18 cellular contexts compared by ENCODE assay signal in the genomic region with DNA sequence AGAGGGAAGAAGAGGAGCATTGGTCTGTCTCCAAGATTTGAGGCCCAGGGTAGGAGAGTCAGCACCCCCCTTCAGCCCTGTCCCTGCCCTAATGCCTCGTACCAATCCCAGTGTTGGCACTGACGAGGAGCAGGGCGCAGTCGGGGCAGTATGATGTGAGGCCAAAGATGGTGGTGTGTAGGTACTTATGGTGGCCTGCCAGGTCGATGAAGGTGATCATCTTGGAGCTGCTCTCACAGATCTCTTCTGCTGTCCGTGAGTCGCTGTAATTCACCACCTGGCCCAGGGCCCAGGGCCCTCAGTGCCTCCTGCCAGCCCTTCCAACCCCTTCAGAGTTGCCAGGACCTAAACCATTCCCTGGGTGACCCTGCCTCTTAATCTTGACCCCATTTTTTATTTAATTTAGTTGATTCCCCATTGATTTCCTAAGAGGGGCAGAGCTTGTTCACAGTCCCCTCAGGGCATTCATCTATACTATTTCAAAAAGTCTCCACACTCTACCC. TPM values are rescaled to one million over a fixed set of nuclear protein-coding genes. Genes with fewer than 3 reads are reported as not detected.
DNase-seq lines count a peak whose midpoint lies in the region; ATAC-seq and TF ChIP-seq lines count a peak whose summit lies in the region.
"Had no signal": no experiment of that assay in that cellular context is flagged by ENCODE, and none has a peak within 500 bp of the region (broad histone marks: within the 10 kb centered on the region; RNA-seq: fewer than 3 reads in every experiment).

No MANE protein-coding gene starts in this region.

- no peak for TF ChIP-seq POLR2A in testis (IDR thresholded peaks at IDR 0.05)

- H3K4me1 ChIP-seq in testis, result peaks cover 14% of the 10 kb centered on the region

- no peak for DNase-seq in natural killer cell
- DNase-seq in natural killer cell treated with Interleukin-12 subunit alpha and Interleukin-12 subunit beta and Interleukin-15 and Interleukin-18, amount 100 ng/mL, for 72 hours (ENCODE audit: low spot score), result no peak
- no peak for DNase-seq in RWPE1 (ENCODE audit: low spot score)
- no peak for DNase-seq in epithelial cell of prostate (ENCODE audit: low read depth, low spot score)
- DNase-seq in testis, result peak; percentile 10
- no peak for DNase-seq in Kasumi-1 (lab: John Stamatoyannopoulos, UW)
- no peak for DNase-seq in NCI-H1694 treated with DMSO at 0.1 percent for 48 hours (lab: John Stamatoyannopoulos, UW)
- DNase-seq: ACHN, C1 segment of cervical spinal cord, DMS79 treated with DMSO at 0.1 percent for 48 hours, HCEC 1CT, MV-4-11, NCI-H1930, NCI-H345, NCI-H524 treated with DMSO at 0.1 percent for 48 hours, PC-9, SJCRH30 had no signal

- intact Hi-C loops in natural killer cell (cut with micrococcal nuclease), result loop anchor here (5.0 kb wide), 1 partner anchor 258 kb away; a partner anchor contains a TSS
- intact Hi-C loops in testis (cut with DNase I; ENCODE audit: low total_unique reads), result no loop called here

- H3K36me3 ChIP-seq in testis (ENCODE audit: low read depth, missing control alignments), result no peaks in the 10 kb centered on the region

- POLR2A ChIA-PET in RWPE1 (lab: Yijun Ruan, JAX; ENCODE audit: low non-redundant PET), result no interaction called here

- no peaks in the 10 kb centered on the region for H3K27me3 ChIP-seq in testis
- H3K27me3 ChIP-seq: SJCRH30 had no signal

- WGBS in testis, 2 donors, result 90 to 93% methylated on average over 7 of the region's 7 CpGs

- H3K4me3 ChIP-seq in testis, result no peak overlapping the region
- H3K4me3 ChIP-seq: PC-9, SJCRH30 had no signal

- H3K27me3 Mint-ChIP-seq in natural killer cell (ENCODE audit: low read depth in 2 of 2), result no peaks in the 10 kb centered on the region
- H3K27me3 Mint-ChIP-seq in natural killer cell treated with Interleukin-12 subunit alpha and Interleukin-12 subunit beta and Interleukin-15 and Interleukin-18, amount 100 ng/mL, for 72 hours, result no peaks in the 10 kb centered on the region

- peak overlapping the region; percentile 6 for H3K27ac ChIP-seq in RWPE1
- peak overlapping the region; percentile 99 for H3K27ac ChIP-seq in epithelial cell of prostate
- no peak overlapping the region for H3K27ac ChIP-seq in testis
- H3K27ac ChIP-seq: PC-9, SJCRH30 had no signal

- no peak for ATAC-seq in natural killer cell
- no peak for ATAC-seq in natural killer cell treated with Interleukin-12 subunit alpha and Interleukin-12 subunit beta and Interleukin-15 and Interleukin-18, amount 100 ng/mL, for 72 hours
- no peak for ATAC-seq in GM18909 (IDR thresholded peaks at IDR 0.05; ENCODE audit: poor library complexity, unreplicated experiment)

- H3K4me1 Mint-ChIP-seq in natural killer cell, result peaks cover 18 to 37% of the 10 kb centered on the region in 2 donors
- peaks cover 29 to 39% of the 10 kb centered on the region in 2 donors for H3K4me1 Mint-ChIP-seq in natural killer cell treated with Interleukin-12 subunit alpha and Interleukin-12 subunit beta and Interleukin-15 and Interleukin-18, amount 100 ng/mL, for 72 hours (ENCODE audit: low read depth in 2 of 2)

- no peaks in the 10 kb centered on the region for H3K9me3 ChIP-seq in testis
- H3K9me3 ChIP-seq: SJCRH30 had no signal

- TF ChIP-seq CTCF in natural killer cell (IDR thresholded peaks at IDR 0.05), result no peak
- no peak for TF ChIP-seq CTCF in RWPE1 (conservative IDR thresholded peaks at IDR 0.05; ENCODE audit: low read depth)
- no peak for TF ChIP-seq CTCF in testis (IDR thresholded peaks at IDR 0.05)

- H3K27ac Mint-ChIP-seq in natural killer cell, result peak overlapping the region; percentile 23 to 47
- H3K27ac Mint-ChIP-seq in natural killer cell treated with Interleukin-12 subunit alpha and Interleukin-12 subunit beta and Interleukin-15 and Interleukin-18, amount 100 ng/mL, for 72 hours, result peak overlapping the region in 1 of 2 donors; percentile 79

- H3K36me3 Mint-ChIP-seq in natural killer cell, result peaks cover 7% of the 10 kb centered on the region
- peaks cover 10% of the 10 kb centered on the region for H3K36me3 Mint-ChIP-seq in natural killer cell treated with Interleukin-12 subunit alpha and Interleukin-12 subunit beta and Interleukin-15 and Interleukin-18, amount 100 ng/mL, for 72 hours

- CTCF ChIA-PET in RWPE1 (lab: Yijun Ruan, JAX), result interaction anchor here (1.1 kb wide), 1 partner anchor 42 kb away, joined by 4 read pairs; no protein-coding TSS in a partner anchor

- H3K9me3 Mint-ChIP-seq in natural killer cell, result no peaks in the 10 kb centered on the region
- H3K9me3 Mint-ChIP-seq in natural killer cell treated with Interleukin-12 subunit alpha and Interleukin-12 subunit beta and Interleukin-15 and Interleukin-18, amount 100 ng/mL, for 72 hours, result no peaks in the 10 kb centered on the region

- H3K4me3 Mint-ChIP-seq in natural killer cell, result no peak overlapping the region
- H3K4me3 Mint-ChIP-seq in natural killer cell treated with Interleukin-12 subunit alpha and Interleukin-12 subunit beta and Interleukin-15 and Interleukin-18, amount 100 ng/mL, for 72 hours, result no peak overlapping the region

RNA-seq across cellular contexts. Expression of a gene that starts 4.2 kb away (rescaled TPM):
- total RNA-seq in natural killer cell, result 10 to 100 TPM; 56.5 to 71.7 (median 69.3) TPM
- 100 to 1,000 TPM in 1 of 2 donors, 10 to 100 TPM in 1; 85.4 to 116 TPM for total RNA-seq in natural killer cell treated with Interleukin-12 subunit alpha and Interleukin-12 subunit beta and Interleukin-15 and Interleukin-18, amount 100 ng/mL, for 72 hours
- 10 to 100 TPM; 59.5 to 64.7 TPM for total RNA-seq in testis
- 59.0 TPM for polyA plus RNA-seq in testis (ENCODE audit: insufficient read depth, low read depth, low replicate concordance)

RNA-seq across cellular contexts. Expression of a gene that starts 10.8 kb away (rescaled TPM):
- total RNA-seq in natural killer cell, result 10 to 100 TPM; 29.9 to 43.3 (median 38.3) TPM
- 10 to 100 TPM; 37.1 to 39.7 TPM for total RNA-seq in natural killer cell treated with Interleukin-12 subunit alpha and Interleukin-12 subunit beta and Interleukin-15 and Interleukin-18, amount 100 ng/mL, for 72 hours
- 10 to 100 TPM; 40.5 to 42.4 TPM for total RNA-seq in testis
- polyA plus RNA-seq in testis (ENCODE audit: insufficient read depth, low read depth, low replicate concordance), result 38.3 TPM

RNA-seq across cellular contexts. Expression of a gene that starts 20.0 kb away (rescaled TPM):
- total RNA-seq in natural killer cell (under 1 TPM in 1 of 3 donors, not detected in 2; 0.23 TPM), testis (1 to 10 TPM; 6.1 to 8.3 TPM)
- total RNA-seq in natural killer cell treated with Interleukin-12 subunit alpha and Interleukin-12 subunit beta and Interleukin-15 and Interleukin-18, amount 100 ng/mL, for 72 hours, result not detected
- polyA plus RNA-seq in testis (ENCODE audit: insufficient read depth, low read depth, low replicate concordance), result 22.8 TPM
- total RNA-seq: PC-9, SJCRH30 had no signal

RNA-seq across cellular contexts. Expression of a gene that starts 48.9 kb away (rescaled TPM):
- total RNA-seq in natural killer cell, result 10 to 100 TPM in 1 of 3 donors, 1 to 10 TPM in 2; 7.7 to 11.2 (median 7.8) TPM
- 10 to 100 TPM; 25.6 to 53.4 TPM for total RNA-seq in natural killer cell treated with Interleukin-12 subunit alpha and Interleukin-12 subunit beta and Interleukin-15 and Interleukin-18, amount 100 ng/mL, for 72 hours
- total RNA-seq in testis, result 10 to 100 TPM; 11.7 to 18.3 TPM
- 29.5 TPM for polyA plus RNA-seq in testis (ENCODE audit: insufficient read depth, low read depth, low replicate concordance)

RNA-seq across cellular contexts. Expression of a gene that starts 49.0 kb away (rescaled TPM):
- 10 to 100 TPM; 47.6 to 54.6 (median 48.7) TPM for total RNA-seq in natural killer cell
- 100 to 1,000 TPM in 1 of 2 donors, 10 to 100 TPM in 1; 80.0 to 178 TPM for total RNA-seq in natural killer cell treated with Interleukin-12 subunit alpha and Interleukin-12 subunit beta and Interleukin-15 and Interleukin-18, amount 100 ng/mL, for 72 hours
- total RNA-seq in testis, result 10 to 100 TPM; 53.7 to 65.8 TPM
- polyA plus RNA-seq in testis (ENCODE audit: insufficient read depth, low read depth, low replicate concordance), result 79.1 TPM

Comparison
In these comparisons a context has a peak if more than half of its experiments do, and no peak if none do; other contexts are left out.
1. H3K27ac ChIP-seq: peak in RWPE1 (single experiment) and epithelial cell of prostate (single experiment); none in testis (0 of 2).
2. RNA of a gene that starts 20.0 kb away (total RNA-seq): 6.1 to 8.3 TPM in testis; not detected in natural killer cell treated with Interleukin-12 subunit alpha and Interleukin-12 subunit beta and Interleukin-15 and Interleukin-18, amount 100 ng/mL, for 72 hours and 0.23 TPM in natural killer cell; every median in the first group is over 4 times any median in the second.